Comparison of ENCODE assay signal across 1 cellular context in genomic region chr19:1219786-1220451, GRCh38.
TF ChIP-seq lines count a peak whose summit lies in the region.

No MANE protein-coding gene starts in this region.

TF ChIP-seq in GM12878, 131 proteins besides CTCF, POLR2A, EP300 and RAD21:
- TF ChIP-seq IRF3 (IDR thresholded peaks at IDR 0.05) = no peak
- TF ChIP-seq BCLAF1 (IDR thresholded peaks at IDR 0.05) = no peak
- TF ChIP-seq MTA3 (IDR thresholded peaks at IDR 0.05; ENCODE audit: borderline replicate concordance, low read length) = no peak
- no peak for TF ChIP-seq ZNF217 (IDR thresholded peaks at IDR 0.05)
- no peak for TF ChIP-seq CBX5 (IDR thresholded peaks at IDR 0.05; ENCODE audit: low read depth)
- no peak for TF ChIP-seq ZSCAN29 (IDR thresholded peaks at IDR 0.05)
- no peak for TF ChIP-seq BMI1 (IDR thresholded peaks at IDR 0.05; ENCODE audit: borderline replicate concordance)
- no peak for TF ChIP-seq BRCA1 (IDR thresholded peaks at IDR 0.05; ENCODE audit: low read depth, low read length)
- no peak for TF ChIP-seq NFIC (IDR thresholded peaks at IDR 0.05; ENCODE audit: low read depth, low read length)
- TF ChIP-seq FOXM1 (IDR thresholded peaks at IDR 0.05; ENCODE audit: low read depth, low read length) = no peak
- TF ChIP-seq SMARCA5 (IDR thresholded peaks at IDR 0.05) = no peak
- TF ChIP-seq NR2C1 (IDR thresholded peaks at IDR 0.05) = no peak
- no peak for TF ChIP-seq SUZ12 (IDR thresholded peaks at IDR 0.05; ENCODE audit: unreplicated experiment)
- TF ChIP-seq NR2C2 (IDR thresholded peaks at IDR 0.05; ENCODE audit: borderline replicate concordance, control insufficient read depth, insufficient read length, low read depth) = no peak
- TF ChIP-seq CEBPZ (IDR thresholded peaks at IDR 0.05; ENCODE audit: low read depth, low read length) = no peak
- no peak for TF ChIP-seq SREBF1 (IDR thresholded peaks at IDR 0.05; ENCODE audit: low read length)
- TF ChIP-seq RELA (IDR thresholded peaks at IDR 0.05; ENCODE audit: borderline replicate concordance, partially characterized antibody) = no peak
- no peak for TF ChIP-seq IKZF1 (conservative IDR thresholded peaks at IDR 0.05)
